9 cellular contexts compared by ENCODE assay signal in genomic region chr9:131609116-131609830, GRCh38.
A peak's percentile ranks its signal among the peaks of the same experiment; 100 is the strongest.
DNase-seq lines count a peak whose midpoint lies in the region; ATAC-seq and TF ChIP-seq lines count a peak whose summit lies in the region.
"Had no signal": no experiment of that assay in that cellular context is flagged by ENCODE, and none has a peak within 500 bp of the region (broad histone marks: within the 10 kb centered on the region; RNA-seq: fewer than 3 reads in every experiment).

No MANE protein-coding gene starts in this region.

- no peaks in the 10 kb centered on the region for H3K9me2 ChIP-seq in SK-N-SH

- no peak overlapping the region for H3K27ac ChIP-seq in CD4-positive, CD25-positive, alpha-beta regulatory T cell (ENCODE audit: insufficient read depth, low read length, poor library complexity, severe bottlenecking)
- H3K27ac ChIP-seq in SK-N-SH (ENCODE audit: low read depth in 2 of 2, low read length in 1 of 2) = peak overlapping the region; percentile 61 to 63; a peak in 3 of 4 replicates
- H3K27ac ChIP-seq in osteoblast (ENCODE audit: low read depth, low read length) = peak overlapping the region; percentile 79

- no peak for ATAC-seq in CD4-positive, CD25-positive, alpha-beta regulatory T cell (ENCODE audit: low read depth in 2 of 2)
- ATAC-seq in activated naive CD8-positive, alpha-beta T cell treated with anti-CD3 and anti-CD28 coated beads, Interleukin-2, amount 50 U/mL, for 24 hours = no peak
- ATAC-seq in GM18858 (IDR thresholded peaks at IDR 0.05; ENCODE audit: unreplicated experiment) = no peak

- H3K9ac ChIP-seq in SK-N-SH = peak overlapping the region; percentile 24; the same call in 1 of the 2 replicates

- POLR2A ChIA-PET in SK-N-SH (lab: Yijun Ruan, JAX) = no interaction called here

- no peaks in the 10 kb centered on the region for H3K27me3 ChIP-seq in CD4-positive, CD25-positive, alpha-beta regulatory T cell (ENCODE audit: control insufficient read depth, insufficient read depth, low read length)
- H3K27me3 ChIP-seq in SK-N-SH (ENCODE audit: insufficient read depth) (no peaks in the 10 kb centered on the region), osteoblast (ENCODE audit: insufficient read depth, low read length) (no peaks in the 10 kb centered on the region)

- WGBS in SK-N-SH (ENCODE audit: low lambda C conversion rate) = 65% methylated on average over 14 of the region's 14 CpGs

- H3K4me3 ChIP-seq in CD4-positive, CD25-positive, alpha-beta regulatory T cell (ENCODE audit: low read depth, low read length) = no peak overlapping the region
- H3K4me3 ChIP-seq in SK-N-SH (ENCODE audit: low read depth in 2 of 2, low read length in 1 of 2) = 0 out of 4 replicates have a peak overlapping the region, but pooled peaks of 1 of the 2 experiments have one; percentile 5
- peak overlapping the region; percentile 2 for H3K4me3 ChIP-seq in osteoblast (ENCODE audit: insufficient read depth, low read length)

- no peaks in the 10 kb centered on the region for H3K27me3 Mint-ChIP-seq in CD4-positive, CD25-positive, alpha-beta regulatory T cell
- no peaks in the 10 kb centered on the region for H3K27me3 Mint-ChIP-seq in activated naive CD8-positive, alpha-beta T cell treated with anti-CD3 and anti-CD28 coated beads, Interleukin-2, amount 50 U/mL, for 24 hours

- no peaks in the 10 kb centered on the region for H3K9me3 Mint-ChIP-seq in CD4-positive, CD25-positive, alpha-beta regulatory T cell
- no peaks in the 10 kb centered on the region for H3K9me3 Mint-ChIP-seq in activated naive CD8-positive, alpha-beta T cell treated with anti-CD3 and anti-CD28 coated beads, Interleukin-2, amount 50 U/mL, for 24 hours

- H3K4me1 Mint-ChIP-seq in CD4-positive, CD25-positive, alpha-beta regulatory T cell = peaks cover 0 to 7% (median 3%) of the 10 kb centered on the region in 4 donors
- no peaks in the 10 kb centered on the region for H3K4me1 Mint-ChIP-seq in activated naive CD8-positive, alpha-beta T cell treated with anti-CD3 and anti-CD28 coated beads, Interleukin-2, amount 50 U/mL, for 24 hours

- H4K20me1 ChIP-seq in SK-N-SH (ENCODE audit: insufficient read depth) = 0 out of 2 replicates have a peak, but pooled peaks cover 6% of the 10 kb centered on the region
- H4K20me1 ChIP-seq in osteoblast (ENCODE audit: insufficient read depth, low read length) = peaks cover 20% of the 10 kb centered on the region

- peaks cover 16% of the 10 kb centered on the region for H3F3A ChIP-seq in SK-N-SH (replicated peaks; ENCODE audit: insufficient read depth)

- no peak for TF ChIP-seq RAD21 in SK-N-SH (IDR thresholded peaks at IDR 0.05; ENCODE audit: low read length)

- H3K36me3 ChIP-seq in CD4-positive, CD25-positive, alpha-beta regulatory T cell (ENCODE audit: control insufficient read depth, insufficient read depth, low read length) = peaks cover 88% of the 10 kb centered on the region
- H3K36me3 ChIP-seq in SK-N-SH (replicated peaks in 1 of 2; ENCODE audit: control insufficient read depth in 1 of 2, insufficient read depth in 2 of 2, low read length in 1 of 2) (peaks cover 10 to 11% of the 10 kb centered on the region in 2 experiments), osteoblast (ENCODE audit: insufficient read depth, low read length) (peaks cover 3% of the 10 kb centered on the region)

- peak overlapping the region; percentile 34 to 69 (median 59) for H3K27ac Mint-ChIP-seq in CD4-positive, CD25-positive, alpha-beta regulatory T cell
- no peak overlapping the region for H3K27ac Mint-ChIP-seq in activated naive CD8-positive, alpha-beta T cell treated with anti-CD3 and anti-CD28 coated beads, Interleukin-2, amount 50 U/mL, for 24 hours

- H3K4me3 Mint-ChIP-seq in CD4-positive, CD25-positive, alpha-beta regulatory T cell = no peak overlapping the region
- H3K4me3 Mint-ChIP-seq in activated naive CD8-positive, alpha-beta T cell treated with anti-CD3 and anti-CD28 coated beads, Interleukin-2, amount 50 U/mL, for 24 hours = no peak overlapping the region

- H3K9me3 ChIP-seq in CD4-positive, CD25-positive, alpha-beta regulatory T cell (ENCODE audit: control insufficient read depth in 2 of 2, low read length in 2 of 2) = no peaks in the 10 kb centered on the region
- no peaks in the 10 kb centered on the region for H3K9me3 ChIP-seq in SK-N-SH
- no peaks in the 10 kb centered on the region for H3K9me3 ChIP-seq in osteoblast (ENCODE audit: low read depth, low read length)

- CTCF ChIA-PET in SK-N-SH (lab: Yijun Ruan, JAX) = interaction anchor here (0.9 to 3.0 kb wide), 5 partner anchors 63 to 150 kb away, joined by 3 to 10 read pairs (median 3); no protein-coding TSS in a partner anchor

- no peak for TF ChIP-seq CTCF in SK-N-SH (IDR thresholded peaks at IDR 0.05)
- no peak for TF ChIP-seq CTCF in osteoblast (IDR thresholded peaks at IDR 0.05; ENCODE audit: extremely low read depth, low read depth, low read length)

- H3K79me2 ChIP-seq in SK-N-SH (ENCODE audit: insufficient read depth) (no peaks in the 10 kb centered on the region), osteoblast (ENCODE audit: insufficient read depth, low read length) (no peaks in the 10 kb centered on the region)

- H3K4me1 ChIP-seq in CD4-positive, CD25-positive, alpha-beta regulatory T cell (ENCODE audit: control insufficient read depth, insufficient read depth, low read length, poor library complexity, severe bottlenecking) = no peaks in the 10 kb centered on the region
- H3K4me1 ChIP-seq in SK-N-SH (ENCODE audit: control insufficient read depth in 1 of 2, insufficient read depth in 2 of 2, low read depth in 1 of 2, low read length in 1 of 2) = peaks cover 13 to 16% of the 10 kb centered on the region in 2 experiments; a peak in 3 of 4 replicates
- peaks cover 38% of the 10 kb centered on the region for H3K4me1 ChIP-seq in osteoblast (ENCODE audit: insufficient read depth, low read length)

- H3K4me2 ChIP-seq in SK-N-SH (peak overlapping the region; percentile 53), osteoblast (ENCODE audit: insufficient read depth, low read length) (peak overlapping the region; percentile 75)

- peaks cover 43% of the 10 kb centered on the region for H3K36me3 Mint-ChIP-seq in CD4-positive, CD25-positive, alpha-beta regulatory T cell
- H3K36me3 Mint-ChIP-seq in activated naive CD8-positive, alpha-beta T cell treated with anti-CD3 and anti-CD28 coated beads, Interleukin-2, amount 50 U/mL, for 24 hours (ENCODE audit: low read depth) = peaks cover 6% of the 10 kb centered on the region

- H2AFZ ChIP-seq in SK-N-SH (ENCODE audit: low read depth) = no peak overlapping the region
- H2AFZ ChIP-seq in osteoblast (ENCODE audit: low read length) = no peak overlapping the region

- no peak for TF ChIP-seq EP300 in SK-N-SH (IDR thresholded peaks at IDR 0.05; ENCODE audit: borderline replicate concordance in 1 of 2, low read depth in 1 of 2, low read length in 1 of 2)

- DNase-seq in CD4-positive, CD25-positive, alpha-beta regulatory T cell = no peak
- DNase-seq in SK-N-SH (no peak), fibroblast of peridontal ligament (ENCODE audit: extremely low read depth) (peak; percentile 80), osteoblast (ENCODE audit: insufficient read length, low spot score, missing footprints) (peak; percentile 94)
- DNase-seq in activated CD8-positive, alpha-beta memory T cell treated with anti-CD3 and anti-CD28 coated beads, Interleukin-2, amount 50 U/mL, for 4 hours = no peak
- DNase-seq in activated naive CD8-positive, alpha-beta T cell treated with anti-CD3 and anti-CD28 coated beads, Interleukin-2, amount 50 U/mL, for 24 hours = no peak
- no peak for DNase-seq in stimulated activated CD4-positive, alpha-beta T cell treated with anti-CD3 and anti-CD28 coated beads, Interleukin-12 subunit alpha, Interleukin-12 subunit beta, amount 100 ng/mL, for 4 hours
- DNase-seq: MM.1S had no signal

TF ChIP-seq in SK-N-SH, 30 proteins besides CTCF, POLR2A, EP300 and RAD21:
- TF ChIP-seq NFIC (IDR thresholded peaks at IDR 0.05; ENCODE audit: borderline replicate concordance) (peak; percentile 21; the same call in 1 of the 2 replicates), USF2 (IDR thresholded peaks at IDR 0.05; ENCODE audit: borderline replicate concordance, low read depth, low read length) (no peak)

Comparison
In these comparisons a context has a peak if more than half of its experiments do, and no peak if none do; other contexts are left out.
1. DNase-seq: peak in fibroblast of peridontal ligament (single experiment) and osteoblast (single experiment); none in CD4-positive, CD25-positive, alpha-beta regulatory T cell (0 of 3), SK-N-SH (single experiment), activated CD8-positive, alpha-beta memory T cell treated with anti-CD3 and anti-CD28 coated beads, Interleukin-2, amount 50 U/mL, for 4 hours (single experiment), activated naive CD8-positive, alpha-beta T cell treated with anti-CD3 and anti-CD28 coated beads, Interleukin-2, amount 50 U/mL, for 24 hours (single experiment) and stimulated activated CD4-positive, alpha-beta T cell treated with anti-CD3 and anti-CD28 coated beads, Interleukin-12 subunit alpha, Interleukin-12 subunit beta, amount 100 ng/mL, for 4 hours (single experiment).